Comparison of ENCODE assay signal across 9 cellular contexts in genomic region chr7:16657656-16658279, GRCh38. TPM values are rescaled to one million over a fixed set of nuclear protein-coding genes. Genes with fewer than 3 reads are reported as not detected.
DNase-seq lines count a peak whose midpoint lies in the region; ATAC-seq and TF ChIP-seq lines count a peak whose summit lies in the region.
"Had no signal": no experiment of that assay in that cellular context is flagged by ENCODE, and none has a peak within 500 bp of the region (broad histone marks: within the 10 kb centered on the region; RNA-seq: fewer than 3 reads in every experiment).

No MANE protein-coding gene starts in this region.

- DNase-seq in Daoy (ENCODE audit: low read depth): peak; percentile 61
- DNase-seq in NCI-H2171 treated with DMSO at 0.1 percent for 48 hours (lab: John Stamatoyannopoulos, UW): peak; percentile 58
- DNase-seq in erythroblast (lab: John Stamatoyannopoulos, UW): peak; percentile 89 to 92
- DNase-seq in nephron progenitor cell: no peak
- no peak for DNase-seq in activated CD8-positive, alpha-beta memory T cell treated with anti-CD3 and anti-CD28 coated beads, Interleukin-2, amount 10 ng/mL, durations not matched to agents 7 days and 5 days
- no peak for DNase-seq in NCI-H1092 treated with DMSO at 0.1 percent for 48 hours (lab: John Stamatoyannopoulos, UW)
- no peak for DNase-seq in stimulated activated CD4-positive, alpha-beta T cell treated with anti-CD3 and anti-CD28 coated beads, Interleukin-1b, Interleukin-23, amount 100 ng/mL, for 48 hours
- DNase-seq in GM19238 (ENCODE audit: insufficient read length, low spot score): no peak

- TF ChIP-seq CTCF in nephron progenitor cell (IDR thresholded peaks at IDR 0.05): no peak

- CTCF ChIA-PET in activated CD8-positive, alpha-beta memory T cell treated with anti-CD3 and anti-CD28 coated beads, Interleukin-2, amount 10 ng/mL, durations not matched to agents 7 days and 5 days (lab: Charles Lee): no interaction called here

- H3K27ac Mint-ChIP-seq in nephron progenitor cell: peak overlapping the region; percentile 84
- H3K27ac Mint-ChIP-seq in activated CD8-positive, alpha-beta memory T cell treated with anti-CD3 and anti-CD28 coated beads, Interleukin-2, amount 10 ng/mL, durations not matched to agents 7 days and 5 days: no peak overlapping the region
- H3K27ac Mint-ChIP-seq: activated T-helper 1 cell treated with anti-CD3 and anti-CD28 coated beads, Interleukin-12 subunit alpha, Interleukin-12 subunit beta, Interleukin-2, Interleukin-4 antibody, amounts not matched to agents 30 ng/mL and 10 ng/mL and 1 ng/mL, durations not matched to agents 14 hours and 24 hours and 36 hours had no signal

- ATAC-seq in activated CD8-positive, alpha-beta memory T cell treated with anti-CD3 and anti-CD28 coated beads, Interleukin-2, amount 10 ng/mL, durations not matched to agents 7 days and 5 days: no peak

- peaks cover 16% of the 10 kb centered on the region for H3K4me1 Mint-ChIP-seq in nephron progenitor cell
- H3K4me1 Mint-ChIP-seq in activated CD8-positive, alpha-beta memory T cell treated with anti-CD3 and anti-CD28 coated beads, Interleukin-2, amount 10 ng/mL, durations not matched to agents 7 days and 5 days: peaks cover 20% of the 10 kb centered on the region

- TF ChIP-seq POLR2A in erythroblast (IDR thresholded peaks at IDR 0.05; ENCODE audit: low read length): no peak

- H3K27me3 Mint-ChIP-seq in nephron progenitor cell (ENCODE audit: low read depth, poor library complexity): no peaks in the 10 kb centered on the region
- H3K27me3 Mint-ChIP-seq in activated CD8-positive, alpha-beta memory T cell treated with anti-CD3 and anti-CD28 coated beads, Interleukin-2, amount 10 ng/mL, durations not matched to agents 7 days and 5 days: no peaks in the 10 kb centered on the region

- no peaks in the 10 kb centered on the region for H3K9me3 Mint-ChIP-seq in nephron progenitor cell
- H3K9me3 Mint-ChIP-seq in activated CD8-positive, alpha-beta memory T cell treated with anti-CD3 and anti-CD28 coated beads, Interleukin-2, amount 10 ng/mL, durations not matched to agents 7 days and 5 days (ENCODE audit: low read depth): no peaks in the 10 kb centered on the region
- H3K9me3 Mint-ChIP-seq: activated T-helper 1 cell treated with anti-CD3 and anti-CD28 coated beads, Interleukin-12 subunit alpha, Interleukin-12 subunit beta, Interleukin-2, Interleukin-4 antibody, amounts not matched to agents 30 ng/mL and 10 ng/mL and 1 ng/mL, durations not matched to agents 14 hours and 24 hours and 36 hours had no signal

- peaks cover 42% of the 10 kb centered on the region for H3K36me3 Mint-ChIP-seq in nephron progenitor cell (ENCODE audit: low read depth)
- peaks cover 20% of the 10 kb centered on the region for H3K36me3 Mint-ChIP-seq in activated CD8-positive, alpha-beta memory T cell treated with anti-CD3 and anti-CD28 coated beads, Interleukin-2, amount 10 ng/mL, durations not matched to agents 7 days and 5 days

- peak overlapping the region; percentile 16 for H3K4me3 Mint-ChIP-seq in nephron progenitor cell
- H3K4me3 Mint-ChIP-seq in activated CD8-positive, alpha-beta memory T cell treated with anti-CD3 and anti-CD28 coated beads, Interleukin-2, amount 10 ng/mL, durations not matched to agents 7 days and 5 days: no peak overlapping the region
- H3K4me3 Mint-ChIP-seq: activated T-helper 1 cell treated with anti-CD3 and anti-CD28 coated beads, Interleukin-12 subunit alpha, Interleukin-12 subunit beta, Interleukin-2, Interleukin-4 antibody, amounts not matched to agents 30 ng/mL and 10 ng/mL and 1 ng/mL, durations not matched to agents 14 hours and 24 hours and 36 hours had no signal

RNA-seq across cellular contexts. Expression of gene BZW2, which starts 11.8 kb away (rescaled TPM):
- 123 and 139 TPM in 2 replicates for total RNA-seq in Daoy (2014; rRNA removed; shearing (Covaris generic))
- 10 to 100 TPM; 49.9 to 72.1 TPM for total RNA-seq in activated CD8-positive, alpha-beta memory T cell treated with anti-CD3 and anti-CD28 coated beads, Interleukin-2, amount 10 ng/mL, durations not matched to agents 7 days and 5 days

RNA-seq across cellular contexts. Expression of gene ANKMY2, which starts 12.2 kb away (rescaled TPM):
- total RNA-seq in Daoy (2014; rRNA removed; shearing (Covaris generic)): 18.1 and 21.9 TPM in 2 replicates
- 10 to 100 TPM; 11.5 to 13.1 TPM for total RNA-seq in activated CD8-positive, alpha-beta memory T cell treated with anti-CD3 and anti-CD28 coated beads, Interleukin-2, amount 10 ng/mL, durations not matched to agents 7 days and 5 days

Comparison
In these comparisons a context has a peak if more than half of its experiments do, and no peak if none do; other contexts are left out.
1. DNase-seq: peak in Daoy (single experiment), NCI-H2171 treated with DMSO at 0.1 percent for 48 hours (single experiment) and erythroblast (2 of 2); none in nephron progenitor cell (single experiment), activated CD8-positive, alpha-beta memory T cell treated with anti-CD3 and anti-CD28 coated beads, Interleukin-2, amount 10 ng/mL, durations not matched to agents 7 days and 5 days (single experiment), NCI-H1092 treated with DMSO at 0.1 percent for 48 hours (single experiment), stimulated activated CD4-positive, alpha-beta T cell treated with anti-CD3 and anti-CD28 coated beads, Interleukin-1b, Interleukin-23, amount 100 ng/mL, for 48 hours (single experiment) and GM19238 (single experiment).